In genomic region chr5:62403411-62404250, GRCh38 we compare ENCODE assay signal across 1 cellular context.
TF ChIP-seq lines count a peak whose summit lies in the region.

Gene DIMT1 (minus strand): TSS chr5:62403905. CDS start chr5:62403772, 133 bp downstream.

TF ChIP-seq in K562, 482 proteins besides CTCF, POLR2A, EP300 and RAD21 (continued from another document):
- no peak for TF ChIP-seq SIN3B (IDR thresholded peaks at IDR 0.05; ENCODE audit: low read depth)
- TF ChIP-seq KLF6 (CRISPR knock-in tag; IDR thresholded peaks at IDR 0.05; ENCODE audit: borderline replicate concordance): 0 out of 2 replicates have a peak, but pooled peaks have one; percentile 15
- TF ChIP-seq ZNF717 (CRISPR knock-in tag; IDR thresholded peaks at IDR 0.05): no peak
- TF ChIP-seq YBX1 (IDR thresholded peaks at IDR 0.05): no peak
- TF ChIP-seq ZNF165 (CRISPR knock-in tag; IDR thresholded peaks at IDR 0.05; ENCODE audit: borderline replicate concordance): no peak
- TF ChIP-seq SRSF3 (IDR thresholded peaks at IDR 0.05; ENCODE audit: insufficient read depth, low read length): peak; percentile 62; the same call in 1 of the 2 replicates
- no peak for TF ChIP-seq ARID2 (IDR thresholded peaks at IDR 0.05)
- TF ChIP-seq BCL6 (CRISPR knock-in tag; IDR thresholded peaks at IDR 0.05): no peak
- no peak for TF ChIP-seq TSHZ1 (CRISPR knock-in tag; IDR thresholded peaks at IDR 0.05)
- peak; percentile 67 to 74 for TF ChIP-seq NRF1 (conservative IDR thresholded peaks at IDR 0.05 in 1 of 2, IDR thresholded peaks at IDR 0.05 in 1 of 2)
- TF ChIP-seq ARID3A (IDR thresholded peaks at IDR 0.05; ENCODE audit: borderline replicate concordance, low read depth, low read length): no peak
- TF ChIP-seq XRCC3 (IDR thresholded peaks at IDR 0.05): no peak
- TF ChIP-seq ESRRA (IDR thresholded peaks at IDR 0.05; ENCODE audit: borderline replicate concordance, low read depth): peak; percentile 36
- no peak for TF ChIP-seq ZNF830 (CRISPR knock-in tag; IDR thresholded peaks at IDR 0.05)
- TF ChIP-seq MEF2A (IDR thresholded peaks at IDR 0.05; ENCODE audit: control insufficient read depth, low read depth, low read length): no peak
- TF ChIP-seq TBL1XR1 (IDR thresholded peaks at IDR 0.05; ENCODE audit: low read length in 2 of 2): no peak
- TF ChIP-seq MXI1 (IDR thresholded peaks at IDR 0.05; ENCODE audit: low read depth, low read length): peak; percentile 96
- 0 out of 2 replicates have a peak, but pooled peaks have one; percentile 59 for TF ChIP-seq RBM14 (IDR thresholded peaks at IDR 0.05; ENCODE audit: borderline replicate concordance, insufficient read depth, low read depth, low read length)
- TF ChIP-seq EZH2 (IDR thresholded peaks at IDR 0.05; ENCODE audit: borderline replicate concordance, low read depth, low read length): no peak
- TF ChIP-seq ELK3 (CRISPR knock-in tag; IDR thresholded peaks at IDR 0.05): no peak
- no peak for TF ChIP-seq MAFF (IDR thresholded peaks at IDR 0.05; ENCODE audit: low read length)
- TF ChIP-seq SMARCC2 (IDR thresholded peaks at IDR 0.05; ENCODE audit: low read depth): no peak
- 0 out of 2 replicates have a peak, but pooled peaks have one; percentile 9 for TF ChIP-seq MTA1 (IDR thresholded peaks at IDR 0.05; ENCODE audit: borderline replicate concordance)
- TF ChIP-seq PCBP1 (IDR thresholded peaks at IDR 0.05; ENCODE audit: low read depth, low read length, poor library complexity, severe bottlenecking): peak; percentile 67
- TF ChIP-seq FOXP1 (CRISPR knock-in tag; IDR thresholded peaks at IDR 0.05): peak; percentile 7; the same call in 1 of the 2 replicates
- TF ChIP-seq CBFA2T2 (conservative IDR thresholded peaks at IDR 0.05): no peak
- TF ChIP-seq RBM15 (IDR thresholded peaks at IDR 0.05; ENCODE audit: insufficient read depth, low read length): no peak
- no peak for TF ChIP-seq CC2D1A (IDR thresholded peaks at IDR 0.05)
- TF ChIP-seq ZNF785 (CRISPR knock-in tag; IDR thresholded peaks at IDR 0.05): no peak
- no peak for TF ChIP-seq ZNF253 (CRISPR knock-in tag; conservative IDR thresholded peaks at IDR 0.05)
- no peak for TF ChIP-seq ZNF561 (CRISPR knock-in tag; conservative IDR thresholded peaks at IDR 0.05)
- peak; percentile 78; the same call in 1 of the 2 replicates for TF ChIP-seq PHF21A (IDR thresholded peaks at IDR 0.05; ENCODE audit: borderline replicate concordance, low read depth)
- TF ChIP-seq HBP1 (CRISPR knock-in tag; IDR thresholded peaks at IDR 0.05): no peak
- TF ChIP-seq SNRNP70 (optimal IDR thresholded peaks at IDR 0.05; ENCODE audit: low read depth, low read length): no peak
- TF ChIP-seq ZFP1 (CRISPR knock-in tag; IDR thresholded peaks at IDR 0.05): no peak
- peak; percentile 97 for TF ChIP-seq L3MBTL2 (IDR thresholded peaks at IDR 0.05)
- TF ChIP-seq XRCC5 (IDR thresholded peaks at IDR 0.05; ENCODE audit: low read depth, low read length): no peak
- no peak for TF ChIP-seq MED1 (CRISPR knock-in tag; IDR thresholded peaks at IDR 0.05; ENCODE audit: borderline replicate concordance)
- TF ChIP-seq ZNF384 (IDR thresholded peaks at IDR 0.05; ENCODE audit: low read depth, low read length): no peak
- no peak for TF ChIP-seq EHMT2 (IDR thresholded peaks at IDR 0.05)
- peak; percentile 99 for TF ChIP-seq MNT (conservative IDR thresholded peaks at IDR 0.05)
- TF ChIP-seq ZNF224 (CRISPR knock-in tag; IDR thresholded peaks at IDR 0.05): no peak
- no peak for TF ChIP-seq ZNF444 (CRISPR knock-in tag; IDR thresholded peaks at IDR 0.05)
- peak; percentile 98 for TF ChIP-seq PHF8 (IDR thresholded peaks at IDR 0.05; ENCODE audit: borderline replicate concordance, low read length)
- no peak for TF ChIP-seq MLX (CRISPR knock-in tag; conservative IDR thresholded peaks at IDR 0.05)
- TF ChIP-seq ZNF778 (CRISPR knock-in tag; IDR thresholded peaks at IDR 0.05): no peak
- no peak for TF ChIP-seq MYBL2 (IDR thresholded peaks at IDR 0.05; ENCODE audit: low read depth)
- TF ChIP-seq MYBL2 (CRISPR knock-in tag; IDR thresholded peaks at IDR 0.05; ENCODE audit: borderline replicate concordance): no peak
- TF ChIP-seq ZNF12 (CRISPR knock-in tag; IDR thresholded peaks at IDR 0.05): no peak; the same call in 1 of the 2 replicates
- no peak for TF ChIP-seq FOXK1 (CRISPR knock-in tag; IDR thresholded peaks at IDR 0.05; ENCODE audit: borderline replicate concordance)
- no peak for TF ChIP-seq ZHX1 (conservative IDR thresholded peaks at IDR 0.05; ENCODE audit: low read length)
